Comparison of ENCODE assay signal across 12 cellular contexts in genomic region chr19:50897191-50897607, GRCh38. TPM values are rescaled to one million over a fixed set of nuclear protein-coding genes. Genes with fewer than 3 reads are reported as not detected.
DNase-seq lines count a peak whose midpoint lies in the region; ATAC-seq and TF ChIP-seq lines count a peak whose summit lies in the region.
"Had no signal": no experiment of that assay in that cellular context is flagged by ENCODE, and none has a peak within 500 bp of the region (broad histone marks: within the 10 kb centered on the region; RNA-seq: fewer than 3 reads in every experiment).

No MANE protein-coding gene starts in this region.

- peaks cover 52% of the 10 kb centered on the region for H3K27me3 Mint-ChIP-seq in T-helper 17 cell
- peaks cover 52% of the 10 kb centered on the region for H3K27me3 Mint-ChIP-seq in progenitor cell of endocrine pancreas
- H3K27me3 Mint-ChIP-seq in activated CD4-positive, alpha-beta T cell treated with anti-CD3 and anti-CD28 coated beads, Interleukin-2, amount 10 ng/mL, durations not matched to agents 24 days and 14 days, result peaks cover 4% of the 10 kb centered on the region

- TF ChIP-seq CTCF in progenitor cell of endocrine pancreas (IDR thresholded peaks at IDR 0.05; ENCODE audit: unreplicated experiment) (no peak), heart left ventricle (IDR thresholded peaks at IDR 0.05) (no peak)

- no peaks in the 10 kb centered on the region for H3K4me1 ChIP-seq in heart left ventricle

- H3K9me3 ChIP-seq in T-helper 17 cell (ENCODE audit: control insufficient read depth, low read length, poor library complexity, severe bottlenecking) (no peaks in the 10 kb centered on the region), heart left ventricle (no peaks in the 10 kb centered on the region)

- no peak overlapping the region for H3K4me3 ChIP-seq in heart left ventricle
- H3K4me3 ChIP-seq: cardiac muscle cell had no signal

- H3K4me3 Mint-ChIP-seq in T-helper 17 cell (no peak overlapping the region), progenitor cell of endocrine pancreas (ENCODE audit: low read depth) (no peak overlapping the region)
- no peak overlapping the region for H3K4me3 Mint-ChIP-seq in activated CD4-positive, alpha-beta T cell treated with anti-CD3 and anti-CD28 coated beads, Interleukin-2, amount 10 ng/mL, durations not matched to agents 24 days and 14 days
- H3K4me3 Mint-ChIP-seq: nephron had no signal

- WGBS in heart left ventricle, 4 donors, result 49 to 58% (median 55%) methylated on average over 3 of the region's 3 CpGs

- TF ChIP-seq POLR2A in heart left ventricle (IDR thresholded peaks at IDR 0.05), result no peak

- peak; percentile 37 for ATAC-seq in GM18498 (IDR thresholded peaks at IDR 0.05; ENCODE audit: unreplicated experiment)
- ATAC-seq in GM19467 (IDR thresholded peaks at IDR 0.05; ENCODE audit: unreplicated experiment), result peak; percentile 9
- ATAC-seq in HG02973 (IDR thresholded peaks at IDR 0.05; ENCODE audit: unreplicated experiment), result peak; percentile 31
- ATAC-seq in T-helper 17 cell, result peak; percentile 35
- ATAC-seq in heart left ventricle, result no peak

- peaks cover 0 to 35% (median 5%) of the 10 kb centered on the region in 9 donors for H3K27me3 ChIP-seq in heart left ventricle

- H3K27ac ChIP-seq in heart left ventricle, result no peak overlapping the region
- H3K27ac ChIP-seq: cardiac muscle cell, KMS-11, RWPE1 had no signal

- intact Hi-C loops in heart left ventricle (cut with DNase I), result no loop called here
- intact Hi-C loops in activated CD4-positive, alpha-beta T cell treated with anti-CD3 and anti-CD28 coated beads, Interleukin-2, amount 10 ng/mL, durations not matched to agents 24 days and 14 days (cut with micrococcal nuclease), result no loop called here

- peaks cover 2% of the 10 kb centered on the region for H3K4me1 Mint-ChIP-seq in T-helper 17 cell
- no peaks in the 10 kb centered on the region for H3K4me1 Mint-ChIP-seq in progenitor cell of endocrine pancreas (ENCODE audit: low read depth)
- H3K4me1 Mint-ChIP-seq in activated CD4-positive, alpha-beta T cell treated with anti-CD3 and anti-CD28 coated beads, Interleukin-2, amount 10 ng/mL, durations not matched to agents 24 days and 14 days, result peaks cover 4% of the 10 kb centered on the region
- H3K4me1 Mint-ChIP-seq: nephron had no signal

- DNase-seq in T-helper 17 cell (no peak), progenitor cell of endocrine pancreas (ENCODE audit: low spot score, unreplicated experiment) (no peak), heart left ventricle (no peak)
- DNase-seq in activated CD4-positive, alpha-beta T cell treated with anti-CD3 and anti-CD28 coated beads, Interleukin-2, amount 10 ng/mL, durations not matched to agents 24 days and 14 days, result no peak
- DNase-seq in activated T-cell treated with anti-CD3 and anti-CD28 coated beads, Interleukin-2, amount 50 U/mL, for 1 hour, result no peak

- no peaks in the 10 kb centered on the region for H3K9me3 Mint-ChIP-seq in progenitor cell of endocrine pancreas (ENCODE audit: low read depth)
- peaks cover 6% of the 10 kb centered on the region for H3K9me3 Mint-ChIP-seq in activated CD4-positive, alpha-beta T cell treated with anti-CD3 and anti-CD28 coated beads, Interleukin-2, amount 10 ng/mL, durations not matched to agents 24 days and 14 days

- no peaks in the 10 kb centered on the region for H3K36me3 ChIP-seq in heart left ventricle
- H3K36me3 ChIP-seq: cardiac muscle cell had no signal

- no peaks in the 10 kb centered on the region for H3K36me3 Mint-ChIP-seq in T-helper 17 cell (ENCODE audit: low read depth)
- no peaks in the 10 kb centered on the region for H3K36me3 Mint-ChIP-seq in progenitor cell of endocrine pancreas (ENCODE audit: insufficient read depth)
- H3K36me3 Mint-ChIP-seq in activated CD4-positive, alpha-beta T cell treated with anti-CD3 and anti-CD28 coated beads, Interleukin-2, amount 10 ng/mL, durations not matched to agents 24 days and 14 days (ENCODE audit: low read depth), result no peaks in the 10 kb centered on the region

- H3K27ac Mint-ChIP-seq in T-helper 17 cell, result no peak overlapping the region
- no peak overlapping the region for H3K27ac Mint-ChIP-seq in progenitor cell of endocrine pancreas
- H3K27ac Mint-ChIP-seq in activated CD4-positive, alpha-beta T cell treated with anti-CD3 and anti-CD28 coated beads, Interleukin-2, amount 10 ng/mL, durations not matched to agents 24 days and 14 days, result no peak overlapping the region

RNA-seq across cellular contexts. Expression of gene KLK4, which starts 14.0 kb away (rescaled TPM):
- not detected for total RNA-seq in T-helper 17 cell
- total RNA-seq in progenitor cell of endocrine pancreas, result not detected in 2 replicates
- not detected for total RNA-seq in heart left ventricle
- not detected for polyA plus RNA-seq in heart left ventricle
- not detected in 2 replicates for total RNA-seq in activated CD4-positive, alpha-beta T cell treated with anti-CD3 and anti-CD28 coated beads, Interleukin-2, amount 10 ng/mL, durations not matched to agents 24 days and 14 days
- total RNA-seq: cardiac muscle cell had no signal
- polyA plus RNA-seq: cardiac muscle cell had no signal

RNA-seq across cellular contexts. Expression of gene KLK2, which starts 24.0 kb away (rescaled TPM):
- total RNA-seq in T-helper 17 cell (not detected), progenitor cell of endocrine pancreas (not detected in 2 replicates), heart left ventricle (not detected)
- polyA plus RNA-seq in heart left ventricle, result not detected
- total RNA-seq in activated CD4-positive, alpha-beta T cell treated with anti-CD3 and anti-CD28 coated beads, Interleukin-2, amount 10 ng/mL, durations not matched to agents 24 days and 14 days, result 0.33 and 0.75 TPM in 2 replicates
- total RNA-seq: cardiac muscle cell had no signal
- polyA plus RNA-seq: cardiac muscle cell had no signal

RNA-seq across cellular contexts. Expression of gene KLK3, which starts 42.5 kb away (rescaled TPM):
- total RNA-seq in T-helper 17 cell (not detected), progenitor cell of endocrine pancreas (not detected in 2 replicates), heart left ventricle (not detected)
- polyA plus RNA-seq in heart left ventricle, result not detected
- not detected in 2 replicates for total RNA-seq in activated CD4-positive, alpha-beta T cell treated with anti-CD3 and anti-CD28 coated beads, Interleukin-2, amount 10 ng/mL, durations not matched to agents 24 days and 14 days
- total RNA-seq: cardiac muscle cell had no signal
- polyA plus RNA-seq: cardiac muscle cell had no signal

RNA-seq across cellular contexts. Expression of gene KLK5, which starts 55.6 kb away (rescaled TPM):
- total RNA-seq in T-helper 17 cell (not detected), progenitor cell of endocrine pancreas (not detected in 2 replicates), heart left ventricle (1 to 10 TPM in 1 of 9 donors, not detected in 8; 5.4 TPM)
- not detected for polyA plus RNA-seq in heart left ventricle
- not detected in 2 replicates for total RNA-seq in activated CD4-positive, alpha-beta T cell treated with anti-CD3 and anti-CD28 coated beads, Interleukin-2, amount 10 ng/mL, durations not matched to agents 24 days and 14 days
- total RNA-seq: cardiac muscle cell had no signal
- polyA plus RNA-seq: cardiac muscle cell had no signal

Comparison
In these comparisons a context has a peak if more than half of its experiments do, and no peak if none do; other contexts are left out.
1. ATAC-seq: peak in GM18498 (single experiment), GM19467 (single experiment), HG02973 (single experiment) and T-helper 17 cell (single experiment); none in heart left ventricle (0 of 4).